Comparison of ENCODE assay signal across 30 cellular contexts in genomic region chr4:131137196-131137595, GRCh38.
"Had no signal": no experiment of that assay in that cellular context is flagged by ENCODE, and none has a peak within 500 bp of the region (broad histone marks: within the 10 kb centered on the region; RNA-seq: fewer than 3 reads in every experiment).

No MANE protein-coding gene starts in this region.

- ATAC-seq: Right ventricle myocardium inferior had no signal

- H3K4me3 Mint-ChIP-seq: activated B cell treated with CpG ODN at 0.5 μM for 24 hours; activated CD4-positive, alpha-beta memory T cell treated with anti-CD3 and anti-CD28 coated beads for 36 hours; activated naive CD8-positive, alpha-beta T cell treated with anti-CD3 and anti-CD28 coated beads for 36 hours had no signal

- H3K4me3 ChIP-seq: PC-9 had no signal

- H3K36me3 ChIP-seq: brain microvascular endothelial cell had no signal

- DNase-seq: activated B cell treated with CpG ODN at 0.5 μM for 24 hours; activated CD4-positive, alpha-beta memory T cell treated with anti-CD3 and anti-CD28 coated beads for 36 hours; activated CD4-positive, alpha-beta T cell treated with anti-CD3 and anti-CD28 coated beads for 4 hours; activated CD4-positive, alpha-beta T cell treated with anti-CD3 and anti-CD28 coated beads, Interleukin-2, amount 50 U/mL, for 1 hour; activated CD4-positive, CD25-positive, alpha-beta regulatory T cell treated with anti-CD3 and anti-CD28 coated beads, Interleukin-2, amount 50 U/mL, for 72 hours; activated CD8-positive, alpha-beta memory T cell treated with anti-CD3 and anti-CD28 coated beads, Interleukin-2, amount 50 U/mL, for 48 hours; activated effector memory CD4-positive, alpha-beta T cell treated with Interleukin-2 at 50 U/mL for 16 hours; activated naive CD4-positive, alpha-beta T cell; activated naive CD4-positive, alpha-beta T cell treated with anti-CD3 and anti-CD28 coated beads, Interleukin-2, amount 50 U/mL, for 16 hours; activated naive CD8-positive, alpha-beta T cell treated with anti-CD3 and anti-CD28 coated beads for 36 hours; activated T-cell treated with anti-CD3 and anti-CD28 coated beads, Interleukin-2, amount 50 U/mL, for 48 hours; amniotic stem cell; aorta; brain microvascular endothelial cell; Karpas-422; KBM-7; NCI-H1436 treated with DMSO at 0.1 percent for 48 hours; NCI-H1694 treated with DMSO at 0.1 percent for 48 hours; NCI-H2029; NCI-H345; NCI-H524 treated with DMSO at 0.1 percent for 48 hours; PC-9; SW 1271; T-helper 1 cell; T-helper 2 cell; T-helper 9 cell had no signal

- FAIRE-seq: RCC 7860 had no signal

- H3K4me1 Mint-ChIP-seq: activated B cell treated with CpG ODN at 0.5 μM for 24 hours; activated naive CD8-positive, alpha-beta T cell treated with anti-CD3 and anti-CD28 coated beads for 36 hours had no signal

- H2AFZ ChIP-seq: PC-9 had no signal

- H3K27ac ChIP-seq: brain microvascular endothelial cell, PC-9, RWPE1, VCaP had no signal

- H3K36me3 Mint-ChIP-seq: activated CD4-positive, alpha-beta memory T cell treated with anti-CD3 and anti-CD28 coated beads for 36 hours; activated naive CD8-positive, alpha-beta T cell treated with anti-CD3 and anti-CD28 coated beads for 36 hours had no signal

- H3K4me2 ChIP-seq: PC-9 had no signal

- H3K27ac Mint-ChIP-seq: activated B cell treated with CpG ODN at 0.5 μM for 24 hours; activated CD4-positive, alpha-beta memory T cell treated with anti-CD3 and anti-CD28 coated beads for 36 hours; activated naive CD8-positive, alpha-beta T cell treated with anti-CD3 and anti-CD28 coated beads for 36 hours had no signal

- H3K27me3 Mint-ChIP-seq: activated B cell treated with CpG ODN at 0.5 μM for 24 hours; activated CD4-positive, alpha-beta memory T cell treated with anti-CD3 and anti-CD28 coated beads for 36 hours; activated naive CD8-positive, alpha-beta T cell treated with anti-CD3 and anti-CD28 coated beads for 36 hours had no signal

- H3K27me3 ChIP-seq: brain microvascular endothelial cell had no signal
